27 cellular contexts compared by ENCODE assay signal in the genomic region with DNA sequence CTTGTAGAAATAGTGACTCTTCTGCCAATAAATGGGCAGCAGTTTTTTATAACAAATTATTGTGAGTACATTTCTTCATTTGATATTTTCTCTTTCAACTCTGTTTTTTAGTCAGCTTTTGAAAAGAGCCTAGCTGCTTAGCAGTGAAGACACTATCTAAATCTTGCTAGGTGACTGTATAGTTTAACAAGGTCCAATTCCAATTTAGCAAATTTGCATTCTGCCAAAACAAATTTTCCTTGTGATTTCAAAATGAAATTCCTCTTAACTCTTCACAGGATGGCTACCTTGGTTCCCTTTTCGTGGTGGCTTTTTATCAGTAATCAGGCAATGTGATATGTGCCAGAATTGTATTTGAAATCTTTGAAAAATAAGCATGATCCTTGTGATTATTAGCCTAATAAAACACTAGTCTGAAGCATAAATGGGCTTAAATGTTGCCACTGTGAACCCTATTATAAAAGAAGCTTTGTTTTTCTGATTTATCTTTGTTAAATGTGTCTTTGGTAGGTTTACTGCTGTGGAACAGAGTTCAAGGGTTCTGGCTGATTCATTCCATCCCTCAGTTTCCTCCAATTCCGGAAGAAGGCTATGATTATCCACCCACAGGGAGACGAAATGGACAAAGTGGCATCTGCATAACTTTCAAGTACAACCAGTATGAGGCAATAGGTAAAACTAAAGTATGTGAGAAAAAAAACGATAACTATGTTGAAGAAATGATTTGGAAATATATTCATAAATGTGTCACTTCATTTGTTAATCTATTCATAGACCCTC. TPM values are rescaled to one million over a fixed set of nuclear protein-coding genes. Genes with fewer than 3 reads are reported as not detected.
DNase-seq lines count a peak whose midpoint lies in the region; ATAC-seq, FAIRE-seq and TF ChIP-seq lines count a peak whose summit lies in the region.
"Had no signal": no experiment of that assay in that cellular context is flagged by ENCODE, and none has a peak within 500 bp of the region (broad histone marks: within the 10 kb centered on the region; RNA-seq: fewer than 3 reads in every experiment).

No MANE protein-coding gene starts in this region.

- H3K4me2 ChIP-seq in endothelial cell of umbilical vein (ENCODE audit: insufficient read depth, low read length): peak overlapping the region; percentile 39
- no peak overlapping the region for H3K4me2 ChIP-seq in neural progenitor cell

- no peak for TF ChIP-seq POLR2A in endothelial cell of umbilical vein (IDR thresholded peaks at IDR 0.05; ENCODE audit: low read depth, low read length)

- H2AFZ ChIP-seq in endothelial cell of umbilical vein (ENCODE audit: low read depth, low read length) (peak overlapping the region; percentile 56), neural progenitor cell (replicated peaks) (no peak overlapping the region)

- H3K27me3 ChIP-seq in endothelial cell of umbilical vein (ENCODE audit: control insufficient read depth in 2 of 2, insufficient read depth in 2 of 2, low read length in 2 of 2) (no peaks in the 10 kb centered on the region), neural progenitor cell (no peaks in the 10 kb centered on the region)
- H3K27me3 ChIP-seq: SJSA1 had no signal

- no peaks in the 10 kb centered on the region for H3K9me3 ChIP-seq in endothelial cell of umbilical vein (replicated peaks; ENCODE audit: control insufficient read depth, insufficient read depth, low read length)
- H3K9me3 ChIP-seq in mucosa of descending colon: no peaks in the 10 kb centered on the region
- H3K9me3 ChIP-seq in neural progenitor cell (ENCODE audit: low read depth): no peaks in the 10 kb centered on the region
- H3K9me3 ChIP-seq: A549, SJSA1 had no signal

- H3K79me2 ChIP-seq in endothelial cell of umbilical vein (ENCODE audit: control insufficient read depth, insufficient read depth, low read length) (no peaks in the 10 kb centered on the region), neural progenitor cell (ENCODE audit: low read depth) (no peaks in the 10 kb centered on the region)

- H3K36me3 ChIP-seq in endothelial cell of umbilical vein (ENCODE audit: control insufficient read depth in 2 of 2, extremely low read depth in 1 of 2, insufficient read depth in 2 of 2, low read length in 2 of 2): no peaks in the 10 kb centered on the region
- no peaks in the 10 kb centered on the region for H3K36me3 ChIP-seq in mucosa of descending colon (ENCODE audit: low read depth)
- H3K36me3 ChIP-seq in neural progenitor cell: no peaks in the 10 kb centered on the region
- H3K36me3 ChIP-seq: SJSA1 had no signal

- H3K27me3 Mint-ChIP-seq in neural progenitor cell (ENCODE audit: insufficient read depth, low read depth): no peaks in the 10 kb centered on the region
- H3K27me3 Mint-ChIP-seq: CD4-positive, alpha-beta memory T cell had no signal

- FAIRE-seq in endothelial cell of umbilical vein (lab: Jason Lieb, UNC): no peak
- FAIRE-seq: A549, GM12891 had no signal

- ATAC-seq in mucosa of descending colon: peak; percentile 55
- ATAC-seq: A549, Right ventricle myocardium inferior had no signal

- TF ChIP-seq CTCF in 22Rv1 (IDR thresholded peaks at IDR 0.05): no peak
- no peak for TF ChIP-seq CTCF in LNCaP clone FGC (IDR thresholded peaks at IDR 0.05; ENCODE audit: control insufficient read depth, extremely low read depth, insufficient read depth)
- no peak for TF ChIP-seq CTCF in endothelial cell of umbilical vein (IDR thresholded peaks at IDR 0.05; ENCODE audit: extremely low read depth in 1 of 2, insufficient read depth in 1 of 2, low read depth in 1 of 2, low read length in 2 of 2)
- no peak for TF ChIP-seq CTCF in mucosa of descending colon (IDR thresholded peaks at IDR 0.05)
- TF ChIP-seq CTCF in neural progenitor cell (IDR thresholded peaks at IDR 0.05): no peak

- no peaks in the 10 kb centered on the region for H3K4me1 Mint-ChIP-seq in neural progenitor cell
- H3K4me1 Mint-ChIP-seq: CD4-positive, alpha-beta memory T cell had no signal

- peaks cover 26% of the 10 kb centered on the region for H3K4me1 ChIP-seq in endothelial cell of umbilical vein (ENCODE audit: control insufficient read depth, extremely low read depth, insufficient read depth, low read length)
- peaks cover 17% of the 10 kb centered on the region for H3K4me1 ChIP-seq in mucosa of descending colon (ENCODE audit: low read depth)
- H3K4me1 ChIP-seq in neural progenitor cell: no peaks in the 10 kb centered on the region

- H3K4me3 ChIP-seq in LNCaP clone FGC (ENCODE audit: low read depth, low read length) (no peak overlapping the region), endothelial cell of umbilical vein (replicated peaks in 1 of 3; ENCODE audit: insufficient read depth in 1 of 3, low read depth in 1 of 3, low read length in 3 of 3) (no peak overlapping the region), mucosa of descending colon (no peak overlapping the region), neural progenitor cell (no peak overlapping the region)
- H3K4me3 ChIP-seq: A549, SJSA1 had no signal

- H3F3A ChIP-seq in neural progenitor cell (ENCODE audit: low read depth): no peaks in the 10 kb centered on the region

- dilution Hi-C loops in endothelial cell of umbilical vein (cut with MboI; ENCODE audit: extremely low pct_ligation_motif_present, low sequenced_read_pairs): no loop called here

- CTCF ChIA-PET in endothelial cell of umbilical vein (lab: Charles Lee): interaction anchor here (0.9 to 1.6 kb wide), 8 partner anchors 8 to 269 kb away, joined by 3 to 5 read pairs (median 4); no protein-coding TSS in a partner anchor

- no peaks in the 10 kb centered on the region for H3K9me1 ChIP-seq in endothelial cell of umbilical vein (replicated peaks; ENCODE audit: control insufficient read depth, extremely low read depth, insufficient read depth, low read length)

- H3K36me3 Mint-ChIP-seq in neural progenitor cell: no peaks in the 10 kb centered on the region
- H3K36me3 Mint-ChIP-seq: CD4-positive, alpha-beta memory T cell had no signal

- H3K27ac ChIP-seq in 22Rv1: peak overlapping the region; percentile 65
- no peak overlapping the region for H3K27ac ChIP-seq in endothelial cell of umbilical vein (ENCODE audit: insufficient read depth, low read depth, low read length)
- no peak overlapping the region for H3K27ac ChIP-seq in neural progenitor cell
- H3K27ac ChIP-seq: A549, SJSA1 had no signal

- no peak overlapping the region for H3K9ac ChIP-seq in endothelial cell of umbilical vein (replicated peaks; ENCODE audit: extremely low read depth, insufficient read depth, low read length)
- H3K9ac ChIP-seq in neural progenitor cell: no peak overlapping the region

- POLR2A ChIA-PET in endothelial cell of umbilical vein (lab: Charles Lee): interaction anchor here (0.6 kb wide), 1 partner anchor 17 kb away, joined by 3 read pairs; no protein-coding TSS in a partner anchor

- intact Hi-C loops in endothelial cell of umbilical vein (cut with micrococcal nuclease): no loop called here
- intact Hi-C loops in mucosa of descending colon (cut with DNase I, micrococcal nuclease): no loop called here

- BruUV-seq in endothelial cell of umbilical vein (replicated peaks; lab: Mats Ljungman, UMichigan): no TSS peak

- H3K27ac Mint-ChIP-seq in neural progenitor cell: no peak overlapping the region
- H3K27ac Mint-ChIP-seq: CD4-positive, alpha-beta memory T cell had no signal

- no peak overlapping the region for H3K4me3 Mint-ChIP-seq in neural progenitor cell
- H3K4me3 Mint-ChIP-seq: CD4-positive, alpha-beta memory T cell had no signal

- no peaks in the 10 kb centered on the region for H3K9me3 Mint-ChIP-seq in neural progenitor cell
- H3K9me3 Mint-ChIP-seq: CD4-positive, alpha-beta memory T cell had no signal

- peak; percentile 90 for DNase-seq in LNCaP clone FGC (ENCODE audit: low read depth)
- DNase-seq in endothelial cell of umbilical vein (ENCODE audit: low read depth, low spot score): peak; percentile 22
- no peak for DNase-seq in mucosa of descending colon
- no peak for DNase-seq in NCI-H524 treated with DMSO at 0.1 percent for 48 hours (lab: John Stamatoyannopoulos, UW)
- DNase-seq in AG20443 (ENCODE audit: low spot score): no peak
- no peak for DNase-seq in stimulated activated CD4-positive, alpha-beta T cell treated with anti-CD3 and anti-CD28 coated beads, Interleukin-4, amount 100 ng/mL, for 1 hour
- DNase-seq in neural progenitor cell (ENCODE audit: low spot score): no peak
- DNase-seq: Calu3; CD4-positive, alpha-beta memory T cell; DMS153; H7; KG1; NCI-H1105; NCI-H146; NCI-H2029; NCI-H2171; NCI-H345; NCI-H524; OCI-M1 had no signal

- H4K20me1 ChIP-seq in endothelial cell of umbilical vein (replicated peaks; ENCODE audit: control insufficient read depth, extremely low read depth, insufficient read depth, low read length): no peaks in the 10 kb centered on the region
- H4K20me1 ChIP-seq in neural progenitor cell (ENCODE audit: low read depth): no peaks in the 10 kb centered on the region

TF ChIP-seq in endothelial cell of umbilical vein, 7 proteins besides CTCF, POLR2A, EP300 and RAD21:
- TF ChIP-seq FOS (IDR thresholded peaks at IDR 0.05; ENCODE audit: borderline replicate concordance, insufficient read depth, low read length): peak; percentile 64
- no peak for TF ChIP-seq JUN (IDR thresholded peaks at IDR 0.05; ENCODE audit: borderline replicate concordance, insufficient read depth, insufficient read length, low read depth)
- peak; percentile 27 for TF ChIP-seq GATA2 (IDR thresholded peaks at IDR 0.05; ENCODE audit: insufficient read depth, insufficient read length, low read depth, low read length)

RNA-seq across cellular contexts. Expression of a gene that starts 12.2 kb away (rescaled TPM):
- total RNA-seq in endothelial cell of umbilical vein: not detected in 2 replicates
- polyA plus RNA-seq in endothelial cell of umbilical vein: not detected in 2 replicates
- not detected in 2 replicates for polyA plus RNA-seq in endothelial cell of umbilical vein (2011; cell fraction: cytosol; rRNA removed)
- 0.18 and 0.25 TPM in 2 replicates for polyA plus RNA-seq in endothelial cell of umbilical vein (2011; cell fraction: nucleus; rRNA removed)
- polyA plus RNA-seq in endothelial cell of umbilical vein (2012): not detected in 2 replicates
- polyA minus RNA-seq in endothelial cell of umbilical vein: not detected in 2 replicates
- not detected for polyA minus RNA-seq in endothelial cell of umbilical vein (2011; cell fraction: cytosol; rRNA and poly(A)+ RNA removed)
- polyA minus RNA-seq in endothelial cell of umbilical vein (2011; cell fraction: nucleus; rRNA and poly(A)+ RNA removed): not detected in 2 replicates
- 1 to 10 TPM in 1 of 3 donors, under 1 TPM in 1, not detected in 1; 0.87 to 1.0 TPM for total RNA-seq in mucosa of descending colon
- total RNA-seq in neural progenitor cell (ENCODE audit: low replicate concordance): not detected in 2 replicates
- total RNA-seq: Calu3; CD4-positive, alpha-beta memory T cell; G401; HT1080; Right ventricle myocardium inferior; SJSA1 had no signal
- polyA plus RNA-seq: A549; BJ; CD4-positive, alpha-beta memory T cell had no signal

Comparison
In these comparisons a context has a peak if more than half of its experiments do, and no peak if none do; other contexts are left out.
1. DNase-seq: peak in LNCaP clone FGC (single experiment) and endothelial cell of umbilical vein (single experiment); none in mucosa of descending colon (0 of 3), NCI-H524 treated with DMSO at 0.1 percent for 48 hours (single experiment), AG20443 (single experiment), stimulated activated CD4-positive, alpha-beta T cell treated with anti-CD3 and anti-CD28 coated beads, Interleukin-4, amount 100 ng/mL, for 1 hour (single experiment) and neural progenitor cell (single experiment).